9 cellular contexts compared by ENCODE assay signal in genomic region chr17:78250891-78251772, GRCh38. TPM values are rescaled to one million over a fixed set of nuclear protein-coding genes. Genes with fewer than 3 reads are reported as not detected.
DNase-seq lines count a peak whose midpoint lies in the region; ATAC-seq and TF ChIP-seq lines count a peak whose summit lies in the region.
"Had no signal": no experiment of that assay in that cellular context is flagged by ENCODE, and none has a peak within 500 bp of the region (broad histone marks: within the 10 kb centered on the region; RNA-seq: fewer than 3 reads in every experiment).

No MANE protein-coding gene starts in this region.

- POLR2A ChIA-PET in CD4-positive, alpha-beta T cell (lab: Charles Lee) = interaction anchor here (0.9 to 3.2 kb wide), 19 partner anchors 12 to 293 kb away, joined by 3 to 24 read pairs (median 9); partner anchors contain the start of genes SOCS3, TMC8 and TNRC6C

- TF ChIP-seq CTCF in CD4-positive, alpha-beta T cell (IDR thresholded peaks at IDR 0.05) = peak; percentile 100
- peak; percentile 99 for TF ChIP-seq CTCF in Loucy (conservative IDR thresholded peaks at IDR 0.05; ENCODE audit: low read length)
- peak; percentile 92 for TF ChIP-seq CTCF in fibroblast of mammary gland (conservative IDR thresholded peaks at IDR 0.05; ENCODE audit: control insufficient read depth, insufficient read depth, low read depth, low read length)
- TF ChIP-seq CTCF in nephron (IDR thresholded peaks at IDR 0.05; ENCODE audit: unreplicated experiment in 3 of 3) = peak; percentile 100

- H3K79me2 ChIP-seq in Loucy (ENCODE audit: insufficient read depth, low read length) = no peaks in the 10 kb centered on the region

- no peaks in the 10 kb centered on the region for H3K36me3 ChIP-seq in Loucy (ENCODE audit: insufficient read depth, low read length)

- no peak overlapping the region; the same call in 1 of the 2 replicates for H2AFZ ChIP-seq in Loucy (ENCODE audit: low read length)

- H3K4me3 Mint-ChIP-seq in CD4-positive, alpha-beta T cell = peak overlapping the region; percentile 96
- H3K4me3 Mint-ChIP-seq in activated T-helper 1 cell treated with anti-CD3 and anti-CD28 coated beads, Interleukin-12 subunit alpha, Interleukin-12 subunit beta, Interleukin-2, Interleukin-4 antibody, amounts not matched to agents 30 ng/mL and 10 ng/mL and 1 ng/mL, durations not matched to agents 14 hours and 24 hours and 36 hours = peak overlapping the region; percentile 81
- H3K4me3 Mint-ChIP-seq in nephron = peak overlapping the region; percentile 64 to 72 (median 71)

- CTCF ChIA-PET in CD4-positive, alpha-beta T cell (lab: Charles Lee) = interaction anchor here (0.7 to 4.2 kb wide), 31 partner anchors 9 to 458 kb away, joined by 3 to 35 read pairs (median 4); partner anchors contain the start of genes SOCS3 and TK1

- ATAC-seq in CD4-positive, alpha-beta T cell (ENCODE audit: poor library complexity) = peak; percentile 35
- ATAC-seq in GM21381 (IDR thresholded peaks at IDR 0.05; ENCODE audit: unreplicated experiment) = peak; percentile 52

- no peaks in the 10 kb centered on the region for H3K9me2 ChIP-seq in Loucy (replicated peaks; ENCODE audit: low read depth, low read length)

- peak; percentile 73 to 87 (median 79) for DNase-seq in CD4-positive, alpha-beta T cell
- peak; percentile 70 for DNase-seq in RPMI7951 (ENCODE audit: low read depth)
- peak; percentile 80 for DNase-seq in activated T-helper 1 cell treated with anti-CD3 and anti-CD28 coated beads, Interleukin-12 subunit alpha, Interleukin-12 subunit beta, Interleukin-2, Interleukin-4 antibody, amounts not matched to agents 30 ng/mL and 10 ng/mL and 1 ng/mL, durations not matched to agents 14 hours and 24 hours and 36 hours (ENCODE audit: low spot score)
- peak; percentile 77 for DNase-seq in fibroblast of mammary gland (ENCODE audit: low read depth)
- peak; percentile 76 for DNase-seq in stimulated activated naive CD4-positive, alpha-beta T cell treated with Interleukin-2 at 50 U/mL for 16 hours (lab: John Stamatoyannopoulos, UW)

- peaks cover 30% of the 10 kb centered on the region for H3K4me1 ChIP-seq in Loucy (ENCODE audit: insufficient read depth, low read length, poor library complexity, severe bottlenecking)

- H3K27ac Mint-ChIP-seq in CD4-positive, alpha-beta T cell = peak overlapping the region; percentile 98
- peak overlapping the region; percentile 74 for H3K27ac Mint-ChIP-seq in activated T-helper 1 cell treated with anti-CD3 and anti-CD28 coated beads, Interleukin-12 subunit alpha, Interleukin-12 subunit beta, Interleukin-2, Interleukin-4 antibody, amounts not matched to agents 30 ng/mL and 10 ng/mL and 1 ng/mL, durations not matched to agents 14 hours and 24 hours and 36 hours
- H3K27ac Mint-ChIP-seq in nephron = no peak overlapping the region

- no peaks in the 10 kb centered on the region for H3K27me3 ChIP-seq in CD4-positive, alpha-beta T cell (ENCODE audit: control insufficient read depth, insufficient read depth, low read length)
- H3K27me3 ChIP-seq in Loucy (ENCODE audit: insufficient read depth, low read length, poor library complexity, severe bottlenecking) = no peaks in the 10 kb centered on the region

- H3K4me1 Mint-ChIP-seq in CD4-positive, alpha-beta T cell (ENCODE audit: low read depth) = peaks cover 51% of the 10 kb centered on the region
- peaks cover 46% of the 10 kb centered on the region for H3K4me1 Mint-ChIP-seq in activated T-helper 1 cell treated with anti-CD3 and anti-CD28 coated beads, Interleukin-12 subunit alpha, Interleukin-12 subunit beta, Interleukin-2, Interleukin-4 antibody, amounts not matched to agents 30 ng/mL and 10 ng/mL and 1 ng/mL, durations not matched to agents 14 hours and 24 hours and 36 hours (ENCODE audit: low read depth)
- H3K4me1 Mint-ChIP-seq in nephron = peaks cover 12% of the 10 kb centered on the region

- no peaks in the 10 kb centered on the region for H4K20me1 ChIP-seq in Loucy (ENCODE audit: insufficient read depth, low read length, poor library complexity, severe bottlenecking)

- H3K9me3 ChIP-seq in CD4-positive, alpha-beta T cell (ENCODE audit: control insufficient read depth, low read length) = no peaks in the 10 kb centered on the region
- H3K9me3 ChIP-seq in Loucy (ENCODE audit: insufficient read depth, low read depth, low read length) = no peaks in the 10 kb centered on the region

- H3K9me3 Mint-ChIP-seq in CD4-positive, alpha-beta T cell = peaks cover 2% of the 10 kb centered on the region
- no peaks in the 10 kb centered on the region for H3K9me3 Mint-ChIP-seq in activated T-helper 1 cell treated with anti-CD3 and anti-CD28 coated beads, Interleukin-12 subunit alpha, Interleukin-12 subunit beta, Interleukin-2, Interleukin-4 antibody, amounts not matched to agents 30 ng/mL and 10 ng/mL and 1 ng/mL, durations not matched to agents 14 hours and 24 hours and 36 hours
- peaks cover 4% of the 10 kb centered on the region for H3K9me3 Mint-ChIP-seq in nephron

- intact Hi-C loops in CD4-positive, alpha-beta T cell (cut with DNase I, micrococcal nuclease) = loop anchor here (1.0 to 10.0 kb wide), 10 partner anchors 36 to 594 kb away; partner anchors contain the start of genes PGS1 (in 1 of the 2), SOCS3 (in 1 of the 2), TMC6 (in 1 of the 2) and TMC8 (in 1 of the 2)
- intact Hi-C loops in activated T-helper 1 cell treated with anti-CD3 and anti-CD28 coated beads, Interleukin-12 subunit alpha, Interleukin-12 subunit beta, Interleukin-2, Interleukin-4 antibody, amounts not matched to agents 30 ng/mL and 10 ng/mL and 1 ng/mL, durations not matched to agents 14 hours and 24 hours and 36 hours (cut with micrococcal nuclease) = loop anchor here (1.0 to 5.0 kb wide), 8 partner anchors 64 to 294 kb away; partner anchors contain the start of genes AFMID, TK1, TMC8 and TNRC6C

- H3K36me3 Mint-ChIP-seq in CD4-positive, alpha-beta T cell (ENCODE audit: low read depth) = peaks cover 36% of the 10 kb centered on the region
- peaks cover 2% of the 10 kb centered on the region for H3K36me3 Mint-ChIP-seq in activated T-helper 1 cell treated with anti-CD3 and anti-CD28 coated beads, Interleukin-12 subunit alpha, Interleukin-12 subunit beta, Interleukin-2, Interleukin-4 antibody, amounts not matched to agents 30 ng/mL and 10 ng/mL and 1 ng/mL, durations not matched to agents 14 hours and 24 hours and 36 hours (ENCODE audit: low read depth)
- no peaks in the 10 kb centered on the region for H3K36me3 Mint-ChIP-seq in nephron (ENCODE audit: low read depth)

- H3K4me2 ChIP-seq in Loucy (ENCODE audit: low read depth, low read length, poor library complexity, severe bottlenecking) = peak overlapping the region; percentile 55

- 0 out of 2 replicates have a peak, but pooled peaks cover 6% of the 10 kb centered on the region for H3F3A ChIP-seq in Loucy (ENCODE audit: low read depth)

- H3K27me3 Mint-ChIP-seq in CD4-positive, alpha-beta T cell = no peaks in the 10 kb centered on the region
- H3K27me3 Mint-ChIP-seq in activated T-helper 1 cell treated with anti-CD3 and anti-CD28 coated beads, Interleukin-12 subunit alpha, Interleukin-12 subunit beta, Interleukin-2, Interleukin-4 antibody, amounts not matched to agents 30 ng/mL and 10 ng/mL and 1 ng/mL, durations not matched to agents 14 hours and 24 hours and 36 hours (ENCODE audit: insufficient read depth) = no peaks in the 10 kb centered on the region
- peaks cover 12% of the 10 kb centered on the region for H3K27me3 Mint-ChIP-seq in nephron (ENCODE audit: low read depth)

- H3K4me3 ChIP-seq in Loucy (ENCODE audit: low read length, poor library complexity, severe bottlenecking) (no peak overlapping the region), fibroblast of mammary gland (ENCODE audit: control insufficient read depth, low read depth, low read length) (no peak overlapping the region)
- H3K4me3 ChIP-seq: SK-N-MC had no signal

- peak overlapping the region; percentile 84 for H3K27ac ChIP-seq in CD4-positive, alpha-beta T cell (ENCODE audit: low read depth, low read length)
- H3K27ac ChIP-seq: SK-N-MC had no signal

- H3K9ac ChIP-seq in Loucy (ENCODE audit: low read depth, low read length, poor library complexity, severe bottlenecking) = no peak overlapping the region

RNA-seq across cellular contexts. Expression of gene TMEM235, which starts 19.7 kb away (rescaled TPM):
- total RNA-seq in CD4-positive, alpha-beta T cell = not detected
- total RNA-seq in RPMI7951 (2014; rRNA removed; shearing (Covaris generic)) = not detected in 2 replicates
- not detected in 2 replicates for total RNA-seq in activated T-helper 1 cell treated with anti-CD3 and anti-CD28 coated beads, Interleukin-12 subunit alpha, Interleukin-12 subunit beta, Interleukin-2, Interleukin-4 antibody, amounts not matched to agents 30 ng/mL and 10 ng/mL and 1 ng/mL, durations not matched to agents 14 hours and 24 hours and 36 hours

RNA-seq across cellular contexts. Expression of gene BIRC5, which starts 37.1 kb away (rescaled TPM):
- total RNA-seq in CD4-positive, alpha-beta T cell = under 1 TPM; 0.39 to 0.41 TPM
- 157 and 160 TPM in 2 replicates for total RNA-seq in RPMI7951 (2014; rRNA removed; shearing (Covaris generic))
- 39.4 and 39.6 TPM in 2 replicates for total RNA-seq in activated T-helper 1 cell treated with anti-CD3 and anti-CD28 coated beads, Interleukin-12 subunit alpha, Interleukin-12 subunit beta, Interleukin-2, Interleukin-4 antibody, amounts not matched to agents 30 ng/mL and 10 ng/mL and 1 ng/mL, durations not matched to agents 14 hours and 24 hours and 36 hours

Comparison
In these comparisons a context has a peak if more than half of its experiments do, and no peak if none do; other contexts are left out.
1. H3K27ac Mint-ChIP-seq: peak in CD4-positive, alpha-beta T cell (single experiment) and activated T-helper 1 cell treated with anti-CD3 and anti-CD28 coated beads, Interleukin-12 subunit alpha, Interleukin-12 subunit beta, Interleukin-2, Interleukin-4 antibody, amounts not matched to agents 30 ng/mL and 10 ng/mL and 1 ng/mL, durations not matched to agents 14 hours and 24 hours and 36 hours (single experiment); none in nephron (0 of 3).
2. RNA of gene BIRC5, which starts 37.1 kb away (total RNA-seq): 157 to 160 TPM in RPMI7951 and 39.4 to 39.6 TPM in activated T-helper 1 cell treated with anti-CD3 and anti-CD28 coated beads, Interleukin-12 subunit alpha, Interleukin-12 subunit beta, Interleukin-2, Interleukin-4 antibody, amounts not matched to agents 30 ng/mL and 10 ng/mL and 1 ng/mL, durations not matched to agents 14 hours and 24 hours and 36 hours; 0.39 to 0.41 TPM in CD4-positive, alpha-beta T cell; every median in the first group is over 10 times any median in the second.
3. Peak in every context shown above with its lines, with median percentiles within 50 percentile points of each other: DNase-seq, H3K4me3 Mint-ChIP-seq and CTCF ChIP-seq.